ENCODE assay signal across 8 cellular contexts in genomic region chr1:32538887-32539583, GRCh38. TPM values are rescaled to one million over a fixed set of nuclear protein-coding genes. Genes with fewer than 3 reads are reported as not detected.
DNase-seq lines count a peak whose midpoint lies in the region; ATAC-seq, FAIRE-seq and TF ChIP-seq lines count a peak whose summit lies in the region.

Gene ZBTB8A (plus strand): TSS chr1:32539427. CDS start chr1:32592932, 53,505 bp downstream.

- ATAC-seq in body of pancreas (peak; percentile 78), HG03521 (IDR thresholded peaks at IDR 0.05; ENCODE audit: unreplicated experiment) (no peak), HG03045 (IDR thresholded peaks at IDR 0.05; ENCODE audit: unreplicated experiment) (no peak)

- no peak for TF ChIP-seq CTCF in Peyer's patch (IDR thresholded peaks at IDR 0.05)
- TF ChIP-seq CTCF in body of pancreas (IDR thresholded peaks at IDR 0.05) = no peak

- H3K36me3 ChIP-seq in Peyer's patch = no peaks in the 10 kb centered on the region
- H3K36me3 ChIP-seq in body of pancreas (replicated peaks in 1 of 2; ENCODE audit: insufficient read depth in 1 of 2, low read depth in 2 of 2) = no peaks in the 10 kb centered on the region
- H3K36me3 ChIP-seq in rectal smooth muscle tissue (ENCODE audit: control insufficient read depth, insufficient read depth, low read length) = no peaks in the 10 kb centered on the region

- peaks cover 0 to 8% (median 0%) of the 10 kb centered on the region in 4 donors for H3K4me1 ChIP-seq in Peyer's patch
- peaks cover 17% of the 10 kb centered on the region for H3K4me1 ChIP-seq in body of pancreas
- peaks cover 2% of the 10 kb centered on the region for H3K4me1 ChIP-seq in rectal smooth muscle tissue (ENCODE audit: control insufficient read depth, insufficient read depth, low read length)

- 0 to 3% methylated on average over 16 to 33 of the region's 33 CpGs for WGBS in body of pancreas, 2 donors

- TF ChIP-seq POLR2A in Peyer's patch (IDR thresholded peaks at IDR 0.05) (no peak), body of pancreas (IDR thresholded peaks at IDR 0.05) (peak in 2 of 3 donors; percentile 29 to 43)

- H3K4me3 ChIP-seq in Peyer's patch (peak within 1 kb of the TSS; percentile 33 to 84 (median 58)), body of pancreas (peak within 1 kb of the TSS in 1 of 2 donors; percentile 23), rectal smooth muscle tissue (ENCODE audit: low read length) (peak within 1 kb of the TSS; percentile 78)

- H3K9ac ChIP-seq in rectal smooth muscle tissue (ENCODE audit: low read length) = peak within 1 kb of the TSS; percentile 54

- intact Hi-C loops in body of pancreas (cut with DNase I) = no loop called here

- peak within 1 kb of the TSS in 3 of 4 donors; percentile 48 to 82 (median 74) for H3K27ac ChIP-seq in Peyer's patch
- peak within 1 kb of the TSS; percentile 20 to 83 (median 64) for H3K27ac ChIP-seq in body of pancreas
- peak within 1 kb of the TSS; percentile 70 for H3K27ac ChIP-seq in rectal smooth muscle tissue (ENCODE audit: low read depth, low read length)

- no peak for FAIRE-seq in HTR-8/SVneo (lab: Jason Lieb, UNC)

- DNase-seq in COLO668 (lab: John Stamatoyannopoulos, UW; ENCODE audit: unreplicated experiment) (peak; percentile 89), HTR-8/SVneo (ENCODE audit: insufficient read length, low spot score) (peak; percentile 54), Peyer's patch (peak in 2 of 3 donors; percentile 53 to 70), body of pancreas (peak; percentile 58 to 68 (median 62)), hypothalamus (lab: John Stamatoyannopoulos, UW) (peak in 31 of 51 donors; percentile 3 to 41 (median 15))

- H3K9me3 ChIP-seq in Peyer's patch = no peaks in the 10 kb centered on the region
- no peaks in the 10 kb centered on the region for H3K9me3 ChIP-seq in body of pancreas

- no peaks in the 10 kb centered on the region for H3K27me3 ChIP-seq in Peyer's patch
- H3K27me3 ChIP-seq in body of pancreas = no peaks in the 10 kb centered on the region
- H3K27me3 ChIP-seq in rectal smooth muscle tissue (ENCODE audit: control insufficient read depth, insufficient read depth, low read length) = no peaks in the 10 kb centered on the region

RNA-seq across cellular contexts. Expression of gene ZBTB8A, which starts in this region (rescaled TPM):
- total RNA-seq in Peyer's patch (1 to 10 TPM; 2.3 to 5.8 (median 4.7) TPM), body of pancreas (1 to 10 TPM; 3.0 to 3.9 TPM)

Comparison
In these comparisons a context has a peak if more than half of its experiments do, and no peak if none do; other contexts are left out.
1. DNase-seq: peak in every context shown above with its lines; median percentile 89 in COLO668; 62 in Peyer's patch; 62 in body of pancreas; 54 in HTR-8/SVneo; 15 in hypothalamus.
2. POLR2A ChIP-seq: peak in body of pancreas (2 of 3); none in Peyer's patch (0 of 2).
3. Peak in every context shown above with its lines, with median percentiles within 50 percentile points of each other: H3K27ac ChIP-seq.